8 cellular contexts compared by ENCODE assay signal in the genomic region with DNA sequence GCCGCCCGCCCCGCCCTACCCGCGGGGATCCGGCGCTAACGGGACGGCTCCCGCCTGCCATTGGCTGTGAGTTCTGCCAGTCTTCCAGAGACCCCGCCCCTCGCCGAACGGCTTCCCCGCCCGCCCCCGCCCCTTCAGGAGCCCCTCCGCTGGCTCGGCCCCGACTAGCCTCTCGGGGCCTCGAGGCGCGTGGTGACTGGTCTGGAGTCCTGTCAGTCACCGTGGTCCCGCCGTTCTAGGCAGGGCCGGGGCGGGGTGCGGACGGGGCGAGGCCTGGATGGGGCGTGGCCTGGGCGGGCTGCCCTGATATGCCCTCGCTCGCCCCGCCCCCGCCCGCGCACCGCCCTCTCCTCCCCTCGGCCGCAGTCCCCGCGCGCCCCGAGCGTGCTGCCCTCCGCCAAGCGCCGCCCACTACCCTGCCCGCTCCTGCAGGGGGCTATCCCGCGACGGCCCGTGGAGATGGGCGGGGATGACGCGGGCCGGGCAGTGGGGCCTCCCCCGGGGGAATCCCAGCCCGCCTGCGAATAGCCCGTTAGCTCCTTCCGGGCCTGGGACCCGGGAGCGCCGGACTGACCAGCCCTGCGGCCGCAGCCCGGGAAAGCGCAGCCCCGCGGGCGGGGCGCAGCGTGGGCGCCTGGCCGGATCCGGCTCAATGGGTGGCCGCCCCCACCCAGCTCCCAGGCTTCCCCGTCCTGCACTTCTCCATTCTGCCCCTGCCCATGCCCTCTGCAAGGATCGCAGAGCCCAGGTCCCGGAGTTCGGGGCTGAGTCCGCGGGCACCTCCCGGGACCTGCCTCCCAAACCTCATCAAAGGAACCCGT. TPM values are rescaled to one million over a fixed set of nuclear protein-coding genes. Genes with fewer than 3 reads are reported as not detected.
A peak's percentile ranks its signal among the peaks of the same experiment; 100 is the strongest.
DNase-seq lines count a peak whose midpoint lies in the region; ATAC-seq, FAIRE-seq and TF ChIP-seq lines count a peak whose summit lies in the region.

No MANE protein-coding gene starts in this region.

- POLR2A ChIA-PET in AG04450 (lab: Yijun Ruan, JAX): interaction anchor here (0.6 to 1.2 kb wide), 4 partner anchors 21 to 211 kb away, joined by 3 to 4 read pairs (median 3); no protein-coding TSS in a partner anchor

- CTCF ChIA-PET in AG04450 (lab: Charles Lee): interaction anchor here (1.1 kb wide), 1 partner anchor 13 kb away, joined by 3 read pairs; no protein-coding TSS in a partner anchor

- FAIRE-seq in small intestine (lab: Jason Lieb, UNC): no peak

- peak overlapping the region; percentile 70 for H3K27ac ChIP-seq in AG04450 (ENCODE audit: low read depth, low read length)
- H3K27ac ChIP-seq in VCaP: peak overlapping the region; percentile 89
- H3K27ac ChIP-seq in breast epithelium: peak overlapping the region; percentile 75 to 79
- peak overlapping the region; percentile 38 to 96 for H3K27ac ChIP-seq in small intestine (ENCODE audit: low read depth in 1 of 2, low read length in 1 of 2)

- no peak for TF ChIP-seq POLR2A in breast epithelium (IDR thresholded peaks at IDR 0.05)

- DNase-seq in AG04450 (ENCODE audit: low read depth, low spot score) (peak; percentile 97), NCI-H2196 (lab: John Stamatoyannopoulos, UW; ENCODE audit: unreplicated experiment) (peak; percentile 99), breast epithelium (ENCODE audit: low spot score in 2 of 2) (peak; percentile 99), iPS-NIHi7 (ENCODE audit: extremely low spot score) (peak; percentile 99), small intestine (peak; percentile 99)

- H3K9me3 ChIP-seq in AG04450 (ENCODE audit: control insufficient read depth, insufficient read depth, low read length) (no peaks in the 10 kb centered on the region; the same call in 1 of the 2 replicates), breast epithelium (no peaks in the 10 kb centered on the region), small intestine (ENCODE audit: control insufficient read depth, low read depth) (no peaks in the 10 kb centered on the region)

- WGBS in small intestine, 3 donors: 1% methylated on average over 26 to 89 of the region's 89 CpGs

- no peaks in the 10 kb centered on the region for H3K4me1 ChIP-seq in breast epithelium
- peaks cover 0 to 4% of the 10 kb centered on the region in 2 donors for H3K4me1 ChIP-seq in small intestine (ENCODE audit: control insufficient read depth in 2 of 2, insufficient read depth in 1 of 2, low read depth in 1 of 2, low read length in 1 of 2)

- ATAC-seq in GM18909 (IDR thresholded peaks at IDR 0.05; ENCODE audit: poor library complexity, unreplicated experiment): peak; percentile 94
- peak; percentile 93 for ATAC-seq in HG03139 (IDR thresholded peaks at IDR 0.05; ENCODE audit: unreplicated experiment)

- H3K4me3 ChIP-seq in AG04450 (ENCODE audit: low read depth, low read length) (peak overlapping the region; percentile 86), breast epithelium (peak overlapping the region; percentile 85 to 97 (median 94)), small intestine (ENCODE audit: low read depth in 1 of 2, low read length in 2 of 2) (peak overlapping the region; percentile 78 to 83)

- TF ChIP-seq CTCF in AG04450 (IDR thresholded peaks at IDR 0.05; ENCODE audit: low read depth, low read length) (no peak), VCaP (conservative IDR thresholded peaks at IDR 0.05) (0 out of 2 replicates have a peak, but pooled peaks have one; percentile 5), breast epithelium (IDR thresholded peaks at IDR 0.05) (peak in 2 of 3 donors; percentile 10 to 30)

- H3K27me3 ChIP-seq in AG04450 (ENCODE audit: control insufficient read depth, insufficient read depth, low read length): no peaks in the 10 kb centered on the region
- H3K27me3 ChIP-seq in breast epithelium: no peaks in the 10 kb centered on the region
- H3K27me3 ChIP-seq in small intestine (ENCODE audit: control insufficient read depth in 2 of 2, insufficient read depth in 2 of 2, low read length in 2 of 2): no peaks in the 10 kb centered on the region

- intact Hi-C loops in breast epithelium (cut with DNase I; ENCODE audit: low total_unique reads): no loop called here

- H3K36me3 ChIP-seq in breast epithelium: no peaks in the 10 kb centered on the region
- no peaks in the 10 kb centered on the region for H3K36me3 ChIP-seq in small intestine (ENCODE audit: control insufficient read depth in 2 of 2, insufficient read depth in 2 of 2, low read length in 2 of 2)

RNA-seq across cellular contexts. Expression of a gene that starts 0.4 kb away (rescaled TPM):
- 13.7 and 15.0 TPM in 2 replicates for polyA plus RNA-seq in AG04450 (2011; rRNA removed)
- polyA minus RNA-seq in AG04450 (2011; rRNA and poly(A)+ RNA removed): 23.5 and 27.9 TPM in 2 replicates
- 10 to 100 TPM; 20.6 to 24.6 (median 23.8) TPM for total RNA-seq in breast epithelium
- polyA plus RNA-seq in small intestine: 1 to 10 TPM in 2 of 3 donors, under 1 TPM in 1; 0.22 to 7.1 (median 1.1) TPM

RNA-seq across cellular contexts. Expression of a gene that starts 32.8 kb away (rescaled TPM):
- polyA plus RNA-seq in AG04450 (2011; rRNA removed): not detected in 2 replicates
- polyA minus RNA-seq in AG04450 (2011; rRNA and poly(A)+ RNA removed): not detected in 2 replicates
- 1 to 10 TPM in 1 of 3 donors, under 1 TPM in 1, not detected in 1; 0.59 to 1.3 TPM for total RNA-seq in breast epithelium
- polyA plus RNA-seq in small intestine: 1 to 10 TPM in 1 of 3 donors, not detected in 2; 3.7 TPM

Comparison
In these comparisons a context has a peak if more than half of its experiments do, and no peak if none do; other contexts are left out.
1. Peak in every context shown above with its lines: DNase-seq, ATAC-seq, H3K4me3 ChIP-seq and H3K27ac ChIP-seq.